ENCODE assay signal across 8 cellular contexts in the genomic region with DNA sequence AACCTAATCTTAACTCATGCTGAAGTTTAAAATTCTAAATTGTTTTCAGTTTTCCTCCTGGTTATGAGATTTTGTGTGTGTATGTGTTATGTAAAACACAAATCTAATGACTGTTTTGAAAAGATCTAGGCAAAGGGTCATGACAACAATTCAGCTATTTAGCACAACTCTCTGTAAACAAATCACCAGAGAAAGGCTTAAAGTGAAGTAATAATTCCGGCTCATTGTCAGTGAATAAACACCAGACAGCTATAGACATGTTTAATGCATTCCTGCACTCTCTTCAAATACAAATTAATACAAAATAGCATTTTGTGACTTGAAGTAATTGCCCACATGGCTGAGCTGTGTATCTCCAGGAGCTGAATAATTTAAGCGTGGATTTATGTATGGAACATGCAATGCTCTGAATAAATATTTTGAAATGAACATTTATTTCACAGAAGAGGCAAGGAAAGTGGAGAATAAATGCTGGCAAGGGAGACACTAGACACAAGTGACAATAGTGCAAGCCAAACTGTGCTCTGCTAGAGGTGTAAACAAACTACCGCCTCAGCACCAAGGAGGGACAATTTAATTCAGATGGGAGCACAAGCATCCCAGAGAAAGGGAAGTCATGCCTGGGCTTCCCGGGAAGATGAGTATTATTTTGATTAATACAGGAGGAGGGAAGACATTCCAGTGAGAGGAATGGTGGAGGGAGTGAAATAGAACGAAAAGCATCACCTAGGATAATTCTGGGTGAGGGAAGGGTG.
A peak's percentile ranks its signal among the peaks of the same experiment; 100 is the strongest.
DNase-seq lines count a peak whose midpoint lies in the region; ATAC-seq, FAIRE-seq and TF ChIP-seq lines count a peak whose summit lies in the region.

No MANE protein-coding gene starts in this region.

- peaks cover 4% of the 10 kb centered on the region; the same call in 1 of the 2 replicates for H3K4me1 ChIP-seq in Karpas-422 (ENCODE audit: low read length)
- peaks cover 3 to 9% of the 10 kb centered on the region in 2 donors for H3K4me1 ChIP-seq in naive thymus-derived CD4-positive, alpha-beta T cell (ENCODE audit: control insufficient read depth in 2 of 2, insufficient read depth in 2 of 2, low read length in 2 of 2)

- peak overlapping the region; percentile 49 for H3K4me2 ChIP-seq in Karpas-422 (ENCODE audit: low read depth, low read length, poor library complexity, severe bottlenecking)

- H3K9me2 ChIP-seq in Karpas-422 (replicated peaks; ENCODE audit: insufficient read depth, low read length), result no peaks in the 10 kb centered on the region

- H3K9me3 Mint-ChIP-seq in effector memory CD8-positive, alpha-beta T cell, result peaks cover 5 to 15% of the 10 kb centered on the region in 2 donors
- H3K9me3 Mint-ChIP-seq in naive thymus-derived CD4-positive, alpha-beta T cell, result peaks cover 4 to 31% (median 20%) of the 10 kb centered on the region in 11 donors

- H3K36me3 Mint-ChIP-seq in effector memory CD8-positive, alpha-beta T cell (ENCODE audit: insufficient read depth), result no peaks in the 10 kb centered on the region
- H3K36me3 Mint-ChIP-seq in naive thymus-derived CD4-positive, alpha-beta T cell, result peaks cover 9 to 21% (median 13%) of the 10 kb centered on the region in 5 donors

- H3K36me3 ChIP-seq in Karpas-422 (ENCODE audit: insufficient read depth, low read length), result no peaks in the 10 kb centered on the region
- no peaks in the 10 kb centered on the region for H3K36me3 ChIP-seq in naive thymus-derived CD4-positive, alpha-beta T cell (ENCODE audit: control insufficient read depth in 2 of 3, insufficient read depth in 3 of 3, low read length in 3 of 3)

- H3K27ac Mint-ChIP-seq in effector memory CD8-positive, alpha-beta T cell, result peak overlapping the region; percentile 89 to 96
- H3K27ac Mint-ChIP-seq in naive thymus-derived CD4-positive, alpha-beta T cell, result peak overlapping the region in 7 of 9 donors; percentile 16 to 95 (median 71)

- H4K20me1 ChIP-seq in Karpas-422 (ENCODE audit: insufficient read depth, low read depth, low read length), result no peaks in the 10 kb centered on the region

- no peak for ATAC-seq in effector memory CD8-positive, alpha-beta T cell (replicated peaks)
- no peak for ATAC-seq in naive thymus-derived CD4-positive, alpha-beta T cell
- no peak for ATAC-seq in HG03354 (IDR thresholded peaks at IDR 0.05; ENCODE audit: poor library complexity, severe bottlenecking, unreplicated experiment)

- intact Hi-C loops in naive thymus-derived CD4-positive, alpha-beta T cell (cut with micrococcal nuclease), result loop anchor here in 1 of 2 donors (1.0 to 2.0 kb wide), 3 partner anchors 23 to 133 kb away; a partner anchor contains a TSS

- no peaks in the 10 kb centered on the region for H3K27me3 Mint-ChIP-seq in effector memory CD8-positive, alpha-beta T cell
- H3K27me3 Mint-ChIP-seq in naive thymus-derived CD4-positive, alpha-beta T cell, result no peaks in the 10 kb centered on the region

- H3K79me2 ChIP-seq in Karpas-422 (ENCODE audit: low read length), result no peaks in the 10 kb centered on the region

- H2AFZ ChIP-seq in Karpas-422 (ENCODE audit: low read length), result peak overlapping the region; percentile 45; the same call in 1 of the 2 replicates

- H3K4me3 Mint-ChIP-seq in effector memory CD8-positive, alpha-beta T cell, result peak overlapping the region; percentile 66 to 77
- peak overlapping the region in 5 of 10 donors; percentile 39 to 79 (median 67) for H3K4me3 Mint-ChIP-seq in naive thymus-derived CD4-positive, alpha-beta T cell

- no peak overlapping the region for H3K27ac ChIP-seq in Karpas-422 (ENCODE audit: low read length)
- no peak overlapping the region for H3K27ac ChIP-seq in naive thymus-derived CD4-positive, alpha-beta T cell (ENCODE audit: low read depth, low read length)

- DNase-seq in AG08395 (ENCODE audit: low spot score) (peak; percentile 14), Karpas-422 (no peak), ureter (ENCODE audit: low spot score) (no peak), RKO (ENCODE audit: low spot score) (no peak), GM12892 (ENCODE audit: insufficient read length) (no peak)
- DNase-seq in effector memory CD8-positive, alpha-beta T cell, result no peak
- DNase-seq in naive thymus-derived CD4-positive, alpha-beta T cell, result no peak

- peaks cover 20 to 21% of the 10 kb centered on the region in 2 donors for H3K4me1 Mint-ChIP-seq in effector memory CD8-positive, alpha-beta T cell (ENCODE audit: low read depth in 2 of 2)
- H3K4me1 Mint-ChIP-seq in naive thymus-derived CD4-positive, alpha-beta T cell, result peaks cover 9 to 20% (median 18%) of the 10 kb centered on the region in 7 donors

- CTCF ChIA-PET in naive thymus-derived CD4-positive, alpha-beta T cell (lab: Charles Lee), result no interaction called here

- peak overlapping the region; percentile 45 for H3K9ac ChIP-seq in Karpas-422 (ENCODE audit: low read length)

- TF ChIP-seq POLR2A in GM12892 (IDR thresholded peaks at IDR 0.05; ENCODE audit: low read depth, low read length), result no peak

- FAIRE-seq in GM12892 (lab: Jason Lieb, UNC), result no peak

- peaks cover 17% of the 10 kb centered on the region for H3K9me3 ChIP-seq in Karpas-422 (ENCODE audit: low read length)
- H3K9me3 ChIP-seq in naive thymus-derived CD4-positive, alpha-beta T cell (ENCODE audit: control insufficient read depth in 2 of 3, low read length in 3 of 3), result peaks cover 0 to 13% (median 0%) of the 10 kb centered on the region in 3 experiments

- peak overlapping the region; percentile 46; the same call in 1 of the 2 replicates for H3K4me3 ChIP-seq in Karpas-422 (ENCODE audit: low read length)
- peak overlapping the region; percentile 29 for H3K4me3 ChIP-seq in naive thymus-derived CD4-positive, alpha-beta T cell (ENCODE audit: low read length)

- POLR2A ChIA-PET in naive thymus-derived CD4-positive, alpha-beta T cell (lab: Charles Lee), result interaction anchor here (0.6 to 1.1 kb wide), 2 partner anchors 93 to 145 kb away, joined by 4 read pairs; no protein-coding TSS in a partner anchor

- H3K27me3 ChIP-seq in Karpas-422 (ENCODE audit: low read length), result no peaks in the 10 kb centered on the region; the same call in 1 of the 2 replicates
- no peaks in the 10 kb centered on the region for H3K27me3 ChIP-seq in naive thymus-derived CD4-positive, alpha-beta T cell (ENCODE audit: control insufficient read depth in 2 of 2, insufficient read depth in 2 of 2, low read length in 2 of 2)
